ENCODE assay signal across 9 cellular contexts in genomic region chr9:105141448-105142101, GRCh38.
DNase-seq lines count a peak whose midpoint lies in the region; ATAC-seq and TF ChIP-seq lines count a peak whose summit lies in the region.
"Had no signal": no experiment of that assay in that cellular context is flagged by ENCODE, and none has a peak within 500 bp of the region (broad histone marks: within the 10 kb centered on the region; RNA-seq: fewer than 3 reads in every experiment).

No MANE protein-coding gene starts in this region.

- no peak overlapping the region for H3K4me3 Mint-ChIP-seq in memory B cell
- H3K4me3 Mint-ChIP-seq: activated T-cell treated with anti-CD3 and anti-CD28 coated beads, Interleukin-2, amount 50 U/mL, for 72 hours had no signal

- no peaks in the 10 kb centered on the region for H3K9me3 Mint-ChIP-seq in memory B cell
- H3K9me3 Mint-ChIP-seq: activated T-cell treated with anti-CD3 and anti-CD28 coated beads, Interleukin-2, amount 50 U/mL, for 72 hours had no signal

- H3K27ac Mint-ChIP-seq in memory B cell, result no peak overlapping the region
- H3K27ac Mint-ChIP-seq: activated T-cell treated with anti-CD3 and anti-CD28 coated beads, Interleukin-2, amount 50 U/mL, for 72 hours had no signal

- H3K36me3 Mint-ChIP-seq in memory B cell, result no peaks in the 10 kb centered on the region

- H3K27me3 ChIP-seq in HL-60 (ENCODE audit: insufficient read depth, poor library complexity, severe bottlenecking), result no peaks in the 10 kb centered on the region

- no peaks in the 10 kb centered on the region for H3K4me1 Mint-ChIP-seq in memory B cell

- peak overlapping the region; percentile 4; the same call in 1 of the 2 replicates for H3K27ac ChIP-seq in HL-60 (replicated peaks)

- 80 to 88% methylated on average over 2 of the region's 2 CpGs for WGBS in lower leg skin, 2 donors

- DNase-seq in HL-60 (ENCODE audit: low read depth in 1 of 2, low spot score in 1 of 2), result peak in 1 of 2 experiments; percentile 50
- no peak for DNase-seq in memory B cell (ENCODE audit: low spot score in 2 of 2)
- no peak for DNase-seq in GM13976 (ENCODE audit: low spot score)
- DNase-seq in lower leg skin (ENCODE audit: low spot score in 2 of 2), result no peak
- no peak for DNase-seq in T-helper 2 cell
- no peak for DNase-seq in kidney glomerular epithelial cell (lab: John Stamatoyannopoulos, UW)
- DNase-seq: activated T-cell treated with anti-CD3 and anti-CD28 coated beads, Interleukin-2, amount 50 U/mL, for 72 hours had no signal

- peaks cover 1% of the 10 kb centered on the region for H3K27me3 Mint-ChIP-seq in memory B cell

- H3K4me3 ChIP-seq in HL-60 (replicated peaks; ENCODE audit: insufficient read depth, low read length) (no peak overlapping the region), lower leg skin (ENCODE audit: low read depth, poor library complexity, severe bottlenecking) (no peak overlapping the region)

- no peak for TF ChIP-seq POLR2A in lower leg skin (IDR thresholded peaks at IDR 0.05)

- ATAC-seq in GM18907 (IDR thresholded peaks at IDR 0.05; ENCODE audit: unreplicated experiment) (peak; percentile 93), HG02571 (IDR thresholded peaks at IDR 0.05; ENCODE audit: unreplicated experiment) (peak; percentile 87), memory B cell (ENCODE audit: low read depth) (peak; percentile 44)

- intact Hi-C loops in lower leg skin (cut with DNase I; ENCODE audit: low total_unique reads), result no loop called here

- TF ChIP-seq CTCF in HL-60 (IDR thresholded peaks at IDR 0.05; ENCODE audit: insufficient read depth, low read length) (no peak), GM13976 (IDR thresholded peaks at IDR 0.05; ENCODE audit: borderline replicate concordance, control extremely low read depth, extremely low read depth, insufficient read depth, missing control alignments) (no peak), lower leg skin (IDR thresholded peaks at IDR 0.05) (no peak)

- in situ Hi-C loops in GM13976 (cut with MboI; ENCODE audit: low sequenced_read_pairs, unreplicated experiment), result no loop called here
